Comparison of ENCODE assay signal across 25 cellular contexts in genomic region chr11:618856-619624, GRCh38. TPM values are rescaled to one million over a fixed set of nuclear protein-coding genes. Genes with fewer than 3 reads are reported as not detected.
"Had no signal": no experiment of that assay in that cellular context is flagged by ENCODE, and none has a peak within 500 bp of the region (broad histone marks: within the 10 kb centered on the region; RNA-seq: fewer than 3 reads in every experiment).

No MANE protein-coding gene starts in this region.

- H3K9ac ChIP-seq: parathyroid adenoma had no signal

- H3K79me2 ChIP-seq: parathyroid adenoma had no signal

- H3K4me3 ChIP-seq: esophagus squamous epithelium, left ventricle myocardium inferior, lung, psoas muscle had no signal

- H3K9me3 Mint-ChIP-seq: immature natural killer cell, naive B cell, nephron had no signal

- H3K4me3 Mint-ChIP-seq: immature natural killer cell had no signal

- H3K36me3 Mint-ChIP-seq: immature natural killer cell, naive B cell had no signal

- H3K9me3 ChIP-seq: esophagus squamous epithelium, left ventricle myocardium inferior, psoas muscle had no signal

- DNase-seq: cortex of kidney; effector memory CD4-positive, alpha-beta T cell; esophagus squamous epithelium; foreskin fibroblast; immature natural killer cell; left ventricle myocardium inferior; mesenchymal stem cell; midbrain; naive B cell; retina; stimulated activated CD4-positive, alpha-beta T cell treated with anti-CD3 and anti-CD28 coated beads, Interleukin-2, amount 100 ng/mL, for 24 hours; stimulated activated CD4-positive, alpha-beta T cell treated with anti-CD3 and anti-CD28 coated beads, Interleukin-4, amount 100 ng/mL, for 4 hours; stimulated activated naive CD4-positive, alpha-beta T cell treated with Interleukin-2 at 50 U/mL for 16 hours; trophoblast cell had no signal

- H3K27ac Mint-ChIP-seq: immature natural killer cell, nephron had no signal

- H2AFZ ChIP-seq: parathyroid adenoma had no signal

- FAIRE-seq: keratinocyte had no signal

- H3K4me1 ChIP-seq: parathyroid adenoma had no signal

- ATAC-seq: left cardiac atrium, psoas muscle, sciatic nerve had no signal

- H3K27ac ChIP-seq: epithelial cell of prostate, esophagus squamous epithelium, left ventricle myocardium inferior, parathyroid adenoma, psoas muscle had no signal

RNA-seq across cellular contexts. Expression of gene CDHR5, which starts 5.7 kb away (rescaled TPM):
- total RNA-seq: esophagus squamous epithelium, left cardiac atrium, left ventricle myocardium inferior, lung, omental fat pad, sciatic nerve, urinary bladder had no signal
- polyA plus RNA-seq: immature natural killer cell, keratinocyte had no signal

RNA-seq across cellular contexts. Expression of gene SCT, which starts 7.9 kb away (rescaled TPM):
- total RNA-seq: left cardiac atrium, left ventricle myocardium inferior, lung, omental fat pad, sciatic nerve, urinary bladder had no signal
- polyA plus RNA-seq: immature natural killer cell, keratinocyte, lung, urinary bladder had no signal

RNA-seq across cellular contexts. Expression of gene DRD4, which starts 18.0 kb away (rescaled TPM):
- total RNA-seq: skeletal muscle tissue, urinary bladder had no signal
- polyA plus RNA-seq: immature natural killer cell, keratinocyte had no signal
